In the genomic region with DNA sequence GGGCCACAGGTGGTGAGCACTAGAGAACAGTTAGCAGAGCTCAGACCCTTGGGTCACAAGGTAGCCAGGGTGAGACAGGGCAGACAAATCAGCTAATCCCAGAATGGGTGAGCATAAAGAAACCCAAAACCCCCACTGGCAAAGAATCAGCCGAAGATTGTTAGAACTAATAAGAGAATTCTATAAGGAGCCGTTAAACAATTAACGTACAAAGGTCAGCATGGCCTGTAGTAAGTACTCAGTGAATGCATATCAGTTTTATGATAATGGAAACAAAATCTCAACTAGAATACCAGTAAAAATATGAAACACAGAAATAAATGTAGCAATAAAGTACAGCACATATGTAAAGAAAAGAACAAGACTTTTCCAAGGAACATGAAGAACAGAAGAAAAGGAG, we compare ENCODE assay signal across 34 cellular contexts.
"Had no signal": no experiment of that assay in that cellular context is flagged by ENCODE, and none has a peak within 500 bp of the region (broad histone marks: within the 10 kb centered on the region; RNA-seq: fewer than 3 reads in every experiment).

No MANE protein-coding gene starts in this region.

- H3K4me1 ChIP-seq: adrenal gland, breast epithelium had no signal

- H3K4me3 Mint-ChIP-seq: activated B cell treated with CpG ODN at 0.5 μM for 24 hours; activated CD4-positive, alpha-beta memory T cell treated with anti-CD3 and anti-CD28 coated beads for 36 hours; activated CD4-positive, alpha-beta T cell treated with anti-CD3 and anti-CD28 coated beads, Interleukin-2, amount 10 ng/mL, durations not matched to agents 24 days and 14 days; activated CD8-positive, alpha-beta T cell treated with anti-CD3 and anti-CD28 coated beads for 36 hours; activated naive CD4-positive, alpha-beta T cell treated with anti-CD3 and anti-CD28 coated beads for 36 hours; activated naive CD8-positive, alpha-beta T cell treated with anti-CD3 and anti-CD28 coated beads for 36 hours; activated T-cell treated with anti-CD3 and anti-CD28 coated beads, Interleukin-2, amount 50 U/mL, for 4 hours; activated T-cell treated with anti-CD3 and anti-CD28 coated beads, Interleukin-2, amount 50 U/mL, for 72 hours; activated T-helper 1 cell treated with anti-CD3 and anti-CD28 coated beads, Interleukin-12 subunit alpha, Interleukin-12 subunit beta, Interleukin-2, Interleukin-4 antibody, amounts not matched to agents 30 ng/mL and 10 ng/mL and 1 ng/mL, durations not matched to agents 14 hours and 24 hours and 36 hours; activated T-helper 17 cell treated with anti-CD3 and anti-CD28 coated beads, Interleukin-2, amount 50 U/mL, for 72 hours; T-helper 1 cell treated with Interleukin-12 subunit alpha and Interleukin-12 subunit beta and Interleukin-4 antibody, amounts not matched to agents 30 μg/mL and 1 μg/mL, for 36 hours; T-helper 2 cell treated with Interferon-gamma antibody and Interleukin-4, amounts not matched to agents 5 μg/mL and 100 μg/mL, for 36 hours had no signal

- H3K4me1 Mint-ChIP-seq: activated B cell treated with CpG ODN at 0.5 μM for 24 hours; activated CD4-positive, alpha-beta T cell treated with anti-CD3 and anti-CD28 coated beads, Interleukin-2, amount 10 ng/mL, durations not matched to agents 24 days and 14 days; activated naive CD8-positive, alpha-beta T cell treated with anti-CD3 and anti-CD28 coated beads for 36 hours; activated T-helper 17 cell treated with anti-CD3 and anti-CD28 coated beads, Interleukin-2, amount 50 U/mL, for 72 hours had no signal

- H3K9me3 ChIP-seq: adrenal gland, body of pancreas, breast epithelium had no signal

- H3K27me3 ChIP-seq: adrenal gland, body of pancreas, brain microvascular endothelial cell, breast epithelium had no signal

- DNase-seq: activated B cell treated with CpG ODN at 0.5 μM for 24 hours; activated CD4-positive, alpha-beta memory T cell treated with anti-CD3 and anti-CD28 coated beads for 36 hours; activated CD4-positive, alpha-beta T cell treated with anti-CD3 and anti-CD28 coated beads for 4 hours; activated CD4-positive, alpha-beta T cell treated with anti-CD3 and anti-CD28 coated beads, Interleukin-2, amount 10 ng/mL, durations not matched to agents 24 days and 14 days; activated CD4-positive, alpha-beta T cell treated with anti-CD3 and anti-CD28 coated beads, Interleukin-2, amount 50 U/mL, for 1 hour; activated CD4-positive, alpha-beta T cell treated with anti-CD3 and anti-CD28 coated beads, Interleukin-2, amount 50 U/mL, for 4 hours; activated CD4-positive, CD25-positive, alpha-beta regulatory T cell treated with anti-CD3 and anti-CD28 coated beads, Interleukin-2, amount 50 U/mL, for 72 hours; activated CD8-positive, alpha-beta memory T cell treated with anti-CD3 and anti-CD28 coated beads, Interleukin-2, amount 50 U/mL, for 4 hours; activated CD8-positive, alpha-beta T cell treated with anti-CD3 and anti-CD28 coated beads for 36 hours; activated effector memory CD4-positive, alpha-beta T cell treated with anti-CD3 and anti-CD28 coated beads, Interleukin-2, amount 50 U/mL, for 16 hours; activated gamma-delta T cell treated with Interleukin-2 at 50 U/mL for 16 hours; activated naive CD4-positive, alpha-beta T cell; activated naive CD4-positive, alpha-beta T cell treated with anti-CD3 and anti-CD28 coated beads for 36 hours; activated naive CD8-positive, alpha-beta T cell treated with anti-CD3 and anti-CD28 coated beads for 36 hours; activated T-cell treated with anti-CD3 and anti-CD28 coated beads for 4 hours; activated T-cell treated with anti-CD3 and anti-CD28 coated beads, Interleukin-2, amount 50 U/mL, for 1 hour; activated T-cell treated with anti-CD3 and anti-CD28 coated beads, Interleukin-2, amount 50 U/mL, for 4 hours; activated T-cell treated with anti-CD3 and anti-CD28 coated beads, Interleukin-2, amount 50 U/mL, for 72 hours; adrenal gland; amniotic stem cell; aorta; body of pancreas; brain microvascular endothelial cell; central memory CD4-positive, alpha-beta T cell; T-helper 1 cell; T-helper 2 cell; T-helper 9 cell had no signal

- H3K36me3 Mint-ChIP-seq: activated CD4-positive, alpha-beta memory T cell treated with anti-CD3 and anti-CD28 coated beads for 36 hours; activated naive CD4-positive, alpha-beta T cell treated with anti-CD3 and anti-CD28 coated beads, Interleukin-2, amount 50 U/mL, for 72 hours; activated naive CD8-positive, alpha-beta T cell treated with anti-CD3 and anti-CD28 coated beads for 36 hours had no signal

- H3K27ac Mint-ChIP-seq: activated B cell treated with CpG ODN at 0.5 μM for 24 hours; activated CD4-positive, alpha-beta memory T cell treated with anti-CD3 and anti-CD28 coated beads for 36 hours; activated CD4-positive, alpha-beta T cell treated with anti-CD3 and anti-CD28 coated beads, Interleukin-2, amount 10 ng/mL, durations not matched to agents 24 days and 14 days; activated CD8-positive, alpha-beta T cell treated with anti-CD3 and anti-CD28 coated beads for 36 hours; activated naive CD4-positive, alpha-beta T cell treated with anti-CD3 and anti-CD28 coated beads for 36 hours; activated naive CD4-positive, alpha-beta T cell treated with anti-CD3 and anti-CD28 coated beads, Interleukin-2, amount 50 U/mL, for 72 hours; activated naive CD8-positive, alpha-beta T cell treated with anti-CD3 and anti-CD28 coated beads for 36 hours; activated T-cell treated with anti-CD3 and anti-CD28 coated beads, Interleukin-2, amount 50 U/mL, for 72 hours; activated T-helper 1 cell treated with anti-CD3 and anti-CD28 coated beads, Interleukin-12 subunit alpha, Interleukin-12 subunit beta, Interleukin-2, Interleukin-4 antibody, amounts not matched to agents 30 ng/mL and 10 ng/mL and 1 ng/mL, durations not matched to agents 14 hours and 24 hours and 36 hours; activated T-helper 17 cell treated with anti-CD3 and anti-CD28 coated beads, Interleukin-2, amount 50 U/mL, for 72 hours; T-helper 1 cell treated with Interleukin-12 subunit alpha and Interleukin-12 subunit beta and Interleukin-4 antibody, amounts not matched to agents 30 μg/mL and 1 μg/mL, for 36 hours; T-helper 2 cell treated with Interferon-gamma antibody and Interleukin-4, amounts not matched to agents 5 μg/mL and 100 μg/mL, for 36 hours had no signal

- ATAC-seq: activated CD8-positive, alpha-beta T cell treated with anti-CD3 and anti-CD28 coated beads for 36 hours; activated naive CD4-positive, alpha-beta T cell treated with anti-CD3 and anti-CD28 coated beads, Interleukin-2, amount 50 U/mL, for 72 hours; activated T-cell treated with anti-CD3 and anti-CD28 coated beads, Interleukin-2, amount 50 U/mL, for 4 hours; activated T-cell treated with anti-CD3 and anti-CD28 coated beads, Interleukin-2, amount 50 U/mL, for 72 hours; activated T-helper 17 cell treated with anti-CD3 and anti-CD28 coated beads, Interleukin-2, amount 50 U/mL, for 72 hours; body of pancreas had no signal

- H3K27me3 Mint-ChIP-seq: activated CD4-positive, alpha-beta T cell treated with anti-CD3 and anti-CD28 coated beads, Interleukin-2, amount 10 ng/mL, durations not matched to agents 24 days and 14 days had no signal

- H3K4me3 ChIP-seq: adrenal gland, body of pancreas, breast epithelium had no signal

- H3K9me3 Mint-ChIP-seq: activated B cell treated with CpG ODN at 0.5 μM for 24 hours; activated CD4-positive, alpha-beta memory T cell treated with anti-CD3 and anti-CD28 coated beads for 36 hours; activated CD4-positive, alpha-beta T cell treated with anti-CD3 and anti-CD28 coated beads, Interleukin-2, amount 10 ng/mL, durations not matched to agents 24 days and 14 days; activated CD8-positive, alpha-beta T cell treated with anti-CD3 and anti-CD28 coated beads for 36 hours; activated naive CD4-positive, alpha-beta T cell treated with anti-CD3 and anti-CD28 coated beads for 36 hours; activated naive CD4-positive, alpha-beta T cell treated with anti-CD3 and anti-CD28 coated beads, Interleukin-2, amount 50 U/mL, for 72 hours; activated naive CD8-positive, alpha-beta T cell treated with anti-CD3 and anti-CD28 coated beads for 36 hours; activated T-cell treated with anti-CD3 and anti-CD28 coated beads, Interleukin-2, amount 50 U/mL, for 4 hours; activated T-cell treated with anti-CD3 and anti-CD28 coated beads, Interleukin-2, amount 50 U/mL, for 72 hours; activated T-helper 1 cell treated with anti-CD3 and anti-CD28 coated beads, Interleukin-12 subunit alpha, Interleukin-12 subunit beta, Interleukin-2, Interleukin-4 antibody, amounts not matched to agents 30 ng/mL and 10 ng/mL and 1 ng/mL, durations not matched to agents 14 hours and 24 hours and 36 hours; activated T-helper 17 cell treated with anti-CD3 and anti-CD28 coated beads, Interleukin-2, amount 50 U/mL, for 72 hours; T-helper 1 cell treated with Interleukin-12 subunit alpha and Interleukin-12 subunit beta and Interleukin-4 antibody, amounts not matched to agents 30 μg/mL and 1 μg/mL, for 36 hours; T-helper 2 cell treated with Interferon-gamma antibody and Interleukin-4, amounts not matched to agents 5 μg/mL and 100 μg/mL, for 36 hours had no signal

- H3K27ac ChIP-seq: adrenal gland, body of pancreas, brain microvascular endothelial cell, breast epithelium, VCaP had no signal

- H3K36me3 ChIP-seq: adrenal gland, brain microvascular endothelial cell, breast epithelium had no signal
